In the genomic region with DNA sequence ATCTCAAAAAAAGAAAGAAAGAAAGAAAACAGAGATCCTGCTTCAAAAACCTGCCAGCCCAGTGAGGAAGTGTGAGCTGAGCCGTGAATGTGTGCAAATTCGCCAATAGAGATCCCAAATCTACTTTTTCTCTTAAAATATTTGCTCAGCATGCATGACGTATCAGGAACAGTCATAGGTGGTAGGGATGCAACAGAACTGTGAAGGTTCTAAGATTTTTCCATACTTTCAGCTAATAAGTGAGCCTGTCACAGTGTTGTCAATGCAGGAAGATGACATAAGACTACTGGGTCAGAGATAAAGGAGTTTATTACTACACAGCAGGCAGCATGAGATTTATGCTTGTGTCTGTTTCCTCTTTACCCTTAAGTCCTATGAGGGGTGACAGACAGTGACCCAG, we compare ENCODE assay signal across 22 cellular contexts.
"Had no signal": no experiment of that assay in that cellular context is flagged by ENCODE, and none has a peak within 500 bp of the region (broad histone marks: within the 10 kb centered on the region; RNA-seq: fewer than 3 reads in every experiment).

No MANE protein-coding gene starts in this region.

- DNase-seq: hippocampal formation; kidney glomerular epithelial cell; left cardiac atrium; left lung; mesendoderm; naive thymus-derived CD4-positive, alpha-beta T cell; ovary; stimulated activated CD4-positive, alpha-beta T cell treated with anti-CD3 and anti-CD28 coated beads, Interleukin-12 subunit alpha, Interleukin-12 subunit beta, amount 100 ng/mL, for 4 hours; stimulated activated CD4-positive, alpha-beta T cell treated with anti-CD3 and anti-CD28 coated beads, Interleukin-15, amount 100 ng/mL, for 24 hours; stimulated activated CD4-positive, alpha-beta T cell treated with anti-CD3 and anti-CD28 coated beads, Interleukin-2, amount 100 ng/mL, for 24 hours; stimulated activated CD4-positive, alpha-beta T cell treated with anti-CD3 and anti-CD28 coated beads, Interleukin-4, amount 100 ng/mL, for 24 hours; stimulated activated naive CD4-positive, alpha-beta T cell; tibial artery; uterus had no signal

- H3K36me3 ChIP-seq: left lung, ovary, right atrium auricular region, suprapubic skin, thoracic aorta, tibial artery, uterus had no signal

- H3K4me1 ChIP-seq: left lung, right atrium auricular region, tibial artery, uterus had no signal

- FAIRE-seq: keratinocyte had no signal

- H3K4me3 ChIP-seq: left lung, lung, ovary, right atrium auricular region, skin epidermis, suprapubic skin, thoracic aorta, tibial artery, uterus had no signal

- H3K27ac ChIP-seq: left lung, ovary, right atrium auricular region, skin epidermis, suprapubic skin, thoracic aorta, tibial artery, uterus had no signal

- H3K27me3 ChIP-seq: ovary, right atrium auricular region, uterus had no signal

- H3K9me3 ChIP-seq: ovary, suprapubic skin, thoracic aorta had no signal

- ATAC-seq: left cardiac atrium; left lung; naive thymus-derived CD4-positive, alpha-beta T cell; natural killer cell treated with Interleukin-12 subunit alpha and Interleukin-12 subunit beta and Interleukin-15 and Interleukin-18, amount 100 ng/mL, for 72 hours; sciatic nerve had no signal
